Comparison of ENCODE assay signal across 11 cellular contexts in genomic region chr12:50520808-50521207, GRCh38. TPM values are rescaled to one million over a fixed set of nuclear protein-coding genes. Genes with fewer than 3 reads are reported as not detected.
DNase-seq lines count a peak whose midpoint lies in the region; ATAC-seq and TF ChIP-seq lines count a peak whose summit lies in the region.
"Had no signal": no experiment of that assay in that cellular context is flagged by ENCODE, and none has a peak within 500 bp of the region (broad histone marks: within the 10 kb centered on the region; RNA-seq: fewer than 3 reads in every experiment).

No MANE protein-coding gene starts in this region.

- H3K4me3 Mint-ChIP-seq in activated naive CD4-positive, alpha-beta T cell treated with anti-CD3 and anti-CD28 coated beads for 36 hours, result peak overlapping the region; percentile 66
- peak overlapping the region in 3 of 5 experiments; percentile 3 to 36 (median 5) for H3K4me3 Mint-ChIP-seq in brain

- no peaks in the 10 kb centered on the region for H3K9me3 Mint-ChIP-seq in activated naive CD4-positive, alpha-beta T cell treated with anti-CD3 and anti-CD28 coated beads for 36 hours
- H3K9me3 Mint-ChIP-seq in activated naive CD4-positive, alpha-beta T cell treated with anti-CD3 and anti-CD28 coated beads, Interleukin-2, amount 50 U/mL, for 72 hours, result peaks cover 0 to 4% of the 10 kb centered on the region in 2 donors
- peaks cover 6 to 14% (median 9%) of the 10 kb centered on the region in 5 experiments for H3K9me3 Mint-ChIP-seq in brain

- ATAC-seq in activated naive CD4-positive, alpha-beta T cell treated with anti-CD3 and anti-CD28 coated beads, Interleukin-2, amount 50 U/mL, for 72 hours, result no peak
- ATAC-seq in upper lobe of left lung (ENCODE audit: low FRiP score in 2 of 2), result no peak
- ATAC-seq: mucosa of descending colon had no signal

- peak overlapping the region; percentile 45 to 58 (median 57) for H3K27ac ChIP-seq in upper lobe of left lung

- intact Hi-C loops in activated naive CD4-positive, alpha-beta T cell treated with anti-CD3 and anti-CD28 coated beads for 36 hours (cut with micrococcal nuclease), result no loop called here
- intact Hi-C loops in posterior cingulate gyrus (cut with DNase I) (no loop called here), lower leg skin (cut with DNase I; ENCODE audit: low total_unique reads) (no loop called here)

- H3K9me3 ChIP-seq in upper lobe of left lung, result no peaks in the 10 kb centered on the region
- H3K9me3 ChIP-seq: mucosa of descending colon had no signal

- peaks cover 55% of the 10 kb centered on the region for H3K4me1 Mint-ChIP-seq in activated naive CD4-positive, alpha-beta T cell treated with anti-CD3 and anti-CD28 coated beads for 36 hours (ENCODE audit: low read depth)
- H3K4me1 Mint-ChIP-seq in brain, result peaks cover 29% of the 10 kb centered on the region

- DNase-seq in activated naive CD4-positive, alpha-beta T cell treated with anti-CD3 and anti-CD28 coated beads for 36 hours, result no peak
- no peak for DNase-seq in activated naive CD4-positive, alpha-beta T cell treated with anti-CD3 and anti-CD28 coated beads, Interleukin-2, amount 50 U/mL, for 72 hours (ENCODE audit: low spot score in 2 of 2)
- DNase-seq in midbrain (lab: John Stamatoyannopoulos, UW) (peak; percentile 31), upper lobe of left lung (no peak), posterior cingulate gyrus (no peak), lower leg skin (ENCODE audit: low spot score in 2 of 2) (no peak), GM19238 (ENCODE audit: insufficient read length, low spot score) (no peak)
- DNase-seq: mucosa of descending colon; NCI-H2029 treated with DMSO at 0.1 percent for 48 hours; stimulated activated CD4-positive, alpha-beta T cell treated with anti-CD3 and anti-CD28 coated beads, Interleukin-4, amount 100 ng/mL, for 4 hours had no signal

- H3K4me3 ChIP-seq in upper lobe of left lung, result no peak overlapping the region
- no peak overlapping the region for H3K4me3 ChIP-seq in lower leg skin (ENCODE audit: low read depth, poor library complexity, severe bottlenecking)
- H3K4me3 ChIP-seq: mucosa of descending colon had no signal

- TF ChIP-seq EP300 in upper lobe of left lung (IDR thresholded peaks at IDR 0.05), result no peak

- CTCF ChIA-PET in activated naive CD4-positive, alpha-beta T cell treated with anti-CD3 and anti-CD28 coated beads for 36 hours (lab: Charles Lee), result interaction anchor here (0.9 to 1.5 kb wide), 6 partner anchors 11 to 42 kb away, joined by 3 to 5 read pairs (median 5); partner anchors contain the start of gene DIP2B

- H3K27me3 ChIP-seq in upper lobe of left lung, result no peaks in the 10 kb centered on the region

- H3K27ac Mint-ChIP-seq in activated naive CD4-positive, alpha-beta T cell treated with anti-CD3 and anti-CD28 coated beads for 36 hours, result no peak overlapping the region
- peak overlapping the region in 1 of 2 donors; percentile 96 for H3K27ac Mint-ChIP-seq in activated naive CD4-positive, alpha-beta T cell treated with anti-CD3 and anti-CD28 coated beads, Interleukin-2, amount 50 U/mL, for 72 hours
- H3K27ac Mint-ChIP-seq in brain, result peak overlapping the region; percentile 4 to 90 (median 79)

- no peaks in the 10 kb centered on the region for H3K27me3 Mint-ChIP-seq in activated naive CD4-positive, alpha-beta T cell treated with anti-CD3 and anti-CD28 coated beads for 36 hours (ENCODE audit: low read depth)
- no peaks in the 10 kb centered on the region for H3K27me3 Mint-ChIP-seq in brain

- TF ChIP-seq POLR2A in upper lobe of left lung (IDR thresholded peaks at IDR 0.05), result no peak
- TF ChIP-seq POLR2A in lower leg skin (IDR thresholded peaks at IDR 0.05), result no peak

- TF ChIP-seq CTCF in brain (conservative IDR thresholded peaks at IDR 0.05), result no peak
- TF ChIP-seq CTCF in upper lobe of left lung (IDR thresholded peaks at IDR 0.05), result no peak
- TF ChIP-seq CTCF in lower leg skin (IDR thresholded peaks at IDR 0.05), result no peak

- peaks cover 18 to 54% (median 30%) of the 10 kb centered on the region in 4 donors for H3K4me1 ChIP-seq in upper lobe of left lung

- no peaks in the 10 kb centered on the region for H3K36me3 ChIP-seq in upper lobe of left lung

- whole genome bisulfite sequencing in upper lobe of left lung, 2 donors, result 77 to 80% methylated on average over 5 to 6 of the region's 6 CpGs
- WGBS in lower leg skin, 2 donors, result 57 to 64% methylated on average over 6 of the region's 6 CpGs

- peaks cover 13% of the 10 kb centered on the region for H3K36me3 Mint-ChIP-seq in activated naive CD4-positive, alpha-beta T cell treated with anti-CD3 and anti-CD28 coated beads for 36 hours (ENCODE audit: low read depth)
- peaks cover 0 to 19% of the 10 kb centered on the region in 2 donors for H3K36me3 Mint-ChIP-seq in activated naive CD4-positive, alpha-beta T cell treated with anti-CD3 and anti-CD28 coated beads, Interleukin-2, amount 50 U/mL, for 72 hours
- H3K36me3 Mint-ChIP-seq in brain, result peaks cover 54% of the 10 kb centered on the region

RNA-seq across cellular contexts. Expression of gene DIP2B, which starts 16.0 kb away (rescaled TPM):
- 10 to 100 TPM; 27.8 to 28.2 TPM for total RNA-seq in activated naive CD4-positive, alpha-beta T cell treated with anti-CD3 and anti-CD28 coated beads for 36 hours
- total RNA-seq in activated naive CD4-positive, alpha-beta T cell treated with anti-CD3 and anti-CD28 coated beads, Interleukin-2, amount 50 U/mL, for 72 hours, result 10 to 100 TPM; 33.8 to 39.9 TPM
- polyA plus RNA-seq in brain (ENCODE audit: insufficient read depth, low read depth, low replicate concordance), result 23.0 TPM
- total RNA-seq in upper lobe of left lung (10 to 100 TPM; 26.1 to 54.5 (median 29.4) TPM), lower leg skin (100 to 1,000 TPM in 1 of 4 donors, 10 to 100 TPM in 3; 56.9 to 104 (median 68.6) TPM)
